In genomic region chr4:76781698-76782595, GRCh38 we compare ENCODE assay signal across 9 cellular contexts.
DNase-seq lines count a peak whose midpoint lies in the region; ATAC-seq and TF ChIP-seq lines count a peak whose summit lies in the region.
"Had no signal": no experiment of that assay in that cellular context is flagged by ENCODE, and none has a peak within 500 bp of the region (broad histone marks: within the 10 kb centered on the region; RNA-seq: fewer than 3 reads in every experiment).

No MANE protein-coding gene starts in this region.

- H3K4me1 Mint-ChIP-seq in activated T-cell treated with anti-CD3 and anti-CD28 coated beads, Interleukin-2, amount 50 U/mL, for 72 hours (ENCODE audit: low read depth): peaks cover 7% of the 10 kb centered on the region
- no peaks in the 10 kb centered on the region for H3K4me1 Mint-ChIP-seq in activated T-cell treated with anti-CD3 and anti-CD28 coated beads, Interleukin-2, amount 50 U/mL, for 4 hours (ENCODE audit: low read depth)

- intact Hi-C loops in cardiac septum (cut with DNase I): no loop called here
- intact Hi-C loops in testis (cut with DNase I; ENCODE audit: low total_unique reads): no loop called here

- TF ChIP-seq POLR2A in testis (IDR thresholded peaks at IDR 0.05): no peak

- no peak overlapping the region for H3K4me3 ChIP-seq in MM.1S (ENCODE audit: low read length)
- H3K4me3 ChIP-seq in testis: no peak overlapping the region

- peak overlapping the region; percentile 9; the same call in 1 of the 2 replicates for H3K27ac ChIP-seq in MM.1S (ENCODE audit: low read length)
- peak overlapping the region; percentile 86 for H3K27ac ChIP-seq in epithelial cell of prostate
- H3K27ac ChIP-seq in testis: no peak overlapping the region

- TF ChIP-seq CTCF in MM.1S (IDR thresholded peaks at IDR 0.05; ENCODE audit: low read length) (no peak), testis (IDR thresholded peaks at IDR 0.05) (no peak)

- H3K27me3 Mint-ChIP-seq in activated T-cell treated with anti-CD3 and anti-CD28 coated beads, Interleukin-2, amount 50 U/mL, for 72 hours (ENCODE audit: low read depth): peaks cover 8% of the 10 kb centered on the region
- H3K27me3 Mint-ChIP-seq in activated T-cell treated with anti-CD3 and anti-CD28 coated beads, Interleukin-2, amount 50 U/mL, for 4 hours (ENCODE audit: low read depth): peaks cover 10% of the 10 kb centered on the region

- H3K36me3 Mint-ChIP-seq in activated T-cell treated with anti-CD3 and anti-CD28 coated beads, Interleukin-2, amount 50 U/mL, for 72 hours (ENCODE audit: insufficient read depth in 2 of 2): no peaks in the 10 kb centered on the region
- H3K36me3 Mint-ChIP-seq in activated T-cell treated with anti-CD3 and anti-CD28 coated beads, Interleukin-2, amount 50 U/mL, for 4 hours (ENCODE audit: insufficient read depth): no peaks in the 10 kb centered on the region

- peaks cover 19% of the 10 kb centered on the region for H3K36me3 ChIP-seq in MM.1S (replicated peaks; ENCODE audit: insufficient read depth, low read length)
- no peaks in the 10 kb centered on the region for H3K36me3 ChIP-seq in testis (ENCODE audit: low read depth, missing control alignments)

- 88 to 96% methylated on average over 7 of the region's 7 CpGs for WGBS in testis, 2 donors

- H3K4me1 ChIP-seq in MM.1S (ENCODE audit: low read length) (peaks cover 18% of the 10 kb centered on the region), testis (no peaks in the 10 kb centered on the region)

- peaks cover 11% of the 10 kb centered on the region for H3F3A ChIP-seq in MM.1S (ENCODE audit: insufficient read depth, low read length)

- no peak overlapping the region for H3K9ac ChIP-seq in MM.1S (ENCODE audit: low read length)

- 0 out of 2 replicates have a peak, but pooled peaks cover 5% of the 10 kb centered on the region for H4K20me1 ChIP-seq in MM.1S (ENCODE audit: insufficient read depth, low read length)

- no peak overlapping the region for H3K27ac Mint-ChIP-seq in activated T-cell treated with anti-CD3 and anti-CD28 coated beads, Interleukin-2, amount 50 U/mL, for 72 hours

- no peak overlapping the region for H2AFZ ChIP-seq in MM.1S (ENCODE audit: low read length)

- no peaks in the 10 kb centered on the region for H3K9me2 ChIP-seq in MM.1S (replicated peaks; ENCODE audit: insufficient read depth, low read length)

- H3K4me2 ChIP-seq in MM.1S (ENCODE audit: low read depth, low read length): no peak overlapping the region

- peak; percentile 36 to 41 for ATAC-seq in activated T-cell treated with anti-CD3 and anti-CD28 coated beads, Interleukin-2, amount 50 U/mL, for 72 hours (replicated peaks in 1 of 2)
- ATAC-seq in activated T-cell treated with anti-CD3 and anti-CD28 coated beads, Interleukin-2, amount 50 U/mL, for 4 hours: no peak
- ATAC-seq in HG02623 (IDR thresholded peaks at IDR 0.05; ENCODE audit: unreplicated experiment): no peak
- ATAC-seq: sciatic nerve had no signal

- H3K27me3 ChIP-seq in MM.1S (replicated peaks; ENCODE audit: insufficient read depth, low read length) (no peaks in the 10 kb centered on the region), testis (no peaks in the 10 kb centered on the region)

- no peaks in the 10 kb centered on the region for H3K79me2 ChIP-seq in MM.1S (ENCODE audit: low read length)

- H3K9me3 ChIP-seq in MM.1S (replicated peaks; ENCODE audit: insufficient read depth, low read length) (no peaks in the 10 kb centered on the region), testis (no peaks in the 10 kb centered on the region)

- no peaks in the 10 kb centered on the region for H3K9me3 Mint-ChIP-seq in activated T-cell treated with anti-CD3 and anti-CD28 coated beads, Interleukin-2, amount 50 U/mL, for 72 hours
- H3K9me3 Mint-ChIP-seq in activated T-cell treated with anti-CD3 and anti-CD28 coated beads, Interleukin-2, amount 50 U/mL, for 4 hours: no peaks in the 10 kb centered on the region

- no peak overlapping the region for H3K4me3 Mint-ChIP-seq in activated T-cell treated with anti-CD3 and anti-CD28 coated beads, Interleukin-2, amount 50 U/mL, for 72 hours
- H3K4me3 Mint-ChIP-seq in activated T-cell treated with anti-CD3 and anti-CD28 coated beads, Interleukin-2, amount 50 U/mL, for 4 hours: no peak overlapping the region

- DNase-seq in activated T-cell treated with anti-CD3 and anti-CD28 coated beads, Interleukin-2, amount 50 U/mL, for 72 hours: no peak
- DNase-seq in activated T-cell treated with anti-CD3 and anti-CD28 coated beads, Interleukin-2, amount 50 U/mL, for 4 hours: no peak
- DNase-seq in MM.1S: peak; percentile 82
- peak; percentile 99 for DNase-seq in epithelial cell of prostate (ENCODE audit: low read depth, low spot score)
- no peak for DNase-seq in NCI-H1930 (lab: John Stamatoyannopoulos, UW)
- DNase-seq in cardiac septum (ENCODE audit: low spot score): no peak
- DNase-seq in testis: no peak

Comparison
In these comparisons a context has a peak if more than half of its experiments do, and no peak if none do; other contexts are left out.
1. ATAC-seq: peak in activated T-cell treated with anti-CD3 and anti-CD28 coated beads, Interleukin-2, amount 50 U/mL, for 72 hours (2 of 2); none in activated T-cell treated with anti-CD3 and anti-CD28 coated beads, Interleukin-2, amount 50 U/mL, for 4 hours (0 of 2) and HG02623 (single experiment).
2. DNase-seq: peak in MM.1S (single experiment) and epithelial cell of prostate (single experiment); none in activated T-cell treated with anti-CD3 and anti-CD28 coated beads, Interleukin-2, amount 50 U/mL, for 72 hours (0 of 2), activated T-cell treated with anti-CD3 and anti-CD28 coated beads, Interleukin-2, amount 50 U/mL, for 4 hours (single experiment), NCI-H1930 (0 of 2), cardiac septum (single experiment) and testis (single experiment).
3. H3K27ac ChIP-seq: peak in MM.1S (single experiment) and epithelial cell of prostate (single experiment); none in testis (0 of 2).